In the genomic region with DNA sequence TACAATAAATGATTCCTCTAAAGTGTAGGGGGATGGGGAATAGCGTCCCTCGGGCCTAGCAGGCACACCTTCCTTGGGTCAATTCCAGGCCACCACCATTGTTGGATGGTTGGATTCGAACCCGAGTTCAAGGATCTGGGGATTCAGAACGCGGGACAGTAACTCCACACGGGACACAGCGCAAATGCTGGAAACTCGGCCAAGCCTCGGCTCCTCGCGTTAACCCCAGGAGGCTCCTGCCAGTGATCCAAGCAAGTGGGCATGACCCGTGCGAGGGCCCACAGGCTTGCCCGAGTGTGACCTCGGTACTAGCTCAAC, we compare ENCODE assay signal across 9 cellular contexts. TPM values are rescaled to one million over a fixed set of nuclear protein-coding genes. Genes with fewer than 3 reads are reported as not detected.
DNase-seq lines count a peak whose midpoint lies in the region; ATAC-seq, FAIRE-seq and TF ChIP-seq lines count a peak whose summit lies in the region.
"Had no signal": no experiment of that assay in that cellular context is flagged by ENCODE, and none has a peak within 500 bp of the region (broad histone marks: within the 10 kb centered on the region; RNA-seq: fewer than 3 reads in every experiment).

No MANE protein-coding gene starts in this region.

- ATAC-seq in CD8-positive, alpha-beta T cell, result no peak
- no peak for ATAC-seq in Panc1
- no peak for ATAC-seq in pancreas
- no peak for ATAC-seq in GM19463 (IDR thresholded peaks at IDR 0.05; ENCODE audit: unreplicated experiment)
- no peak for ATAC-seq in HG02973 (IDR thresholded peaks at IDR 0.05; ENCODE audit: unreplicated experiment)
- ATAC-seq in GM19397 (IDR thresholded peaks at IDR 0.05; ENCODE audit: unreplicated experiment), result no peak

- no peaks in the 10 kb centered on the region for H3K9me3 Mint-ChIP-seq in CD8-positive, alpha-beta T cell

- POLR2A ChIA-PET in CD8-positive, alpha-beta T cell (lab: Charles Lee), result interaction anchor here (1.3 to 2.3 kb wide), 2 partner anchors 16 to 101 kb away, joined by 7 to 20 read pairs; a partner anchor contains a TSS
- POLR2A ChIA-PET in Panc1 (lab: Charles Lee), result interaction anchor here (0.8 kb wide), 1 partner anchor 16 kb away, joined by 3 read pairs; a partner anchor contains a TSS

- FAIRE-seq in pancreas (lab: Jason Lieb, UNC), result no peak

- peak overlapping the region; percentile 92 for H3K4me3 Mint-ChIP-seq in CD8-positive, alpha-beta T cell

- H3K4me1 ChIP-seq in CD8-positive, alpha-beta T cell (ENCODE audit: insufficient read depth, low read length), result peaks cover 11% of the 10 kb centered on the region
- peaks cover 5% of the 10 kb centered on the region for H3K4me1 ChIP-seq in Panc1 (ENCODE audit: control insufficient read depth, insufficient read depth, low read length)
- H3K4me1 ChIP-seq in esophagus (ENCODE audit: control insufficient read depth in 2 of 2, insufficient read depth in 2 of 2, low read length in 1 of 2), result peaks cover 0 to 2% of the 10 kb centered on the region in 2 donors
- peaks cover 0 to 5% (median 0%) of the 10 kb centered on the region in 3 donors for H3K4me1 ChIP-seq in pancreas

- H3K27me3 ChIP-seq in CD8-positive, alpha-beta T cell (ENCODE audit: insufficient read depth, low read length), result no peaks in the 10 kb centered on the region
- H3K27me3 ChIP-seq in Panc1 (ENCODE audit: control insufficient read depth, insufficient read depth, low read length), result no peaks in the 10 kb centered on the region
- no peaks in the 10 kb centered on the region for H3K27me3 ChIP-seq in esophagus (ENCODE audit: control insufficient read depth in 1 of 2, insufficient read depth in 2 of 2, low read length in 2 of 2)
- no peaks in the 10 kb centered on the region for H3K27me3 ChIP-seq in pancreas

- DNase-seq in CD8-positive, alpha-beta T cell, result no peak
- DNase-seq in Panc1 (ENCODE audit: low read depth, low spot score) (no peak), pancreas (peak in 1 of 6 donors; percentile 69), iPS-NIHi11 (ENCODE audit: low spot score) (no peak)

- no peaks in the 10 kb centered on the region for H3K36me3 Mint-ChIP-seq in CD8-positive, alpha-beta T cell

- no peak overlapping the region for H3K27ac Mint-ChIP-seq in CD8-positive, alpha-beta T cell

- WGBS in esophagus, 2 donors, result 10 to 11% methylated on average over 16 of the region's 16 CpGs
- 4 to 6% methylated on average over 16 of the region's 16 CpGs for WGBS in pancreas, 2 donors

- CTCF ChIA-PET in CD8-positive, alpha-beta T cell (lab: Charles Lee), result interaction anchor here (1.0 to 10.9 kb wide), 13 partner anchors 8 to 404 kb away, joined by 3 to 215 read pairs (median 7); a partner anchor contains a TSS
- CTCF ChIA-PET in Panc1 (lab: Charles Lee), result no interaction called here

- peak overlapping the region; percentile 89 for H3K4me3 ChIP-seq in CD8-positive, alpha-beta T cell (ENCODE audit: low read depth, low read length)
- H3K4me3 ChIP-seq in Panc1 (ENCODE audit: low read depth in 2 of 2, low read length in 2 of 2) (peak overlapping the region; percentile 58 to 79), esophagus (ENCODE audit: low read depth in 1 of 2, low read length in 2 of 2) (peak overlapping the region; percentile 63 to 67), pancreas (peak overlapping the region; percentile 51 to 93 (median 80))

- intact Hi-C loops in CD8-positive, alpha-beta T cell (cut with DNase I, micrococcal nuclease), result loop anchor here (1.0 to 10.0 kb wide), 10 partner anchors 15 to 793 kb away; a partner anchor contains a TSS
- intact Hi-C loops in Panc1 (cut with micrococcal nuclease; ENCODE audit: unreplicated experiment) (loop anchor here (2.0 kb wide), 1 partner anchor 85 kb away; no protein-coding TSS in a partner anchor), pancreas (cut with DNase I) (loop anchor here in 2 of 3 donors (10.0 kb wide), 3 partner anchors 53 to 403 kb away; a partner anchor contains a TSS)

- no peaks in the 10 kb centered on the region for H3K36me3 ChIP-seq in CD8-positive, alpha-beta T cell (ENCODE audit: insufficient read depth, low read length)
- H3K36me3 ChIP-seq in Panc1 (ENCODE audit: control insufficient read depth, insufficient read depth, low read length) (no peaks in the 10 kb centered on the region; the same call in 1 of the 2 replicates), esophagus (ENCODE audit: control insufficient read depth in 2 of 2, insufficient read depth in 2 of 2, low read length in 1 of 2) (no peaks in the 10 kb centered on the region), pancreas (no peaks in the 10 kb centered on the region)

- in situ Hi-C loops in Panc1 (cut with HindIII; ENCODE audit: low pct_unique_long_range_greater_than_20kb, low sequenced_read_pairs), result no loop called here

- BruUV-seq in Panc1 (replicated peaks; lab: Mats Ljungman, UMichigan), result no TSS peak

- H3K4me1 Mint-ChIP-seq in CD8-positive, alpha-beta T cell (ENCODE audit: low read depth), result peaks cover 9% of the 10 kb centered on the region

- peaks cover 9% of the 10 kb centered on the region for H3K27me3 Mint-ChIP-seq in CD8-positive, alpha-beta T cell (ENCODE audit: low read depth)

- TF ChIP-seq CTCF in CD8-positive, alpha-beta T cell (IDR thresholded peaks at IDR 0.05), result no peak
- TF ChIP-seq CTCF in Panc1 (IDR thresholded peaks at IDR 0.05) (no peak), pancreas (IDR thresholded peaks at IDR 0.05) (no peak)

- H3K27ac ChIP-seq in CD8-positive, alpha-beta T cell (ENCODE audit: low read depth, low read length), result peak overlapping the region; percentile 61
- H3K27ac ChIP-seq in Panc1 (ENCODE audit: low read length) (peak overlapping the region; percentile 81), esophagus (ENCODE audit: low read depth in 2 of 2, low read length in 1 of 2) (peak overlapping the region in 1 of 2 donors; percentile 95), pancreas (peak overlapping the region; percentile 81 to 88 (median 86))

- no peaks in the 10 kb centered on the region for H3K9me3 ChIP-seq in CD8-positive, alpha-beta T cell (ENCODE audit: low read length)
- H3K9me3 ChIP-seq in Panc1 (ENCODE audit: control insufficient read depth, insufficient read depth, low read depth, low read length) (no peaks in the 10 kb centered on the region), esophagus (ENCODE audit: control insufficient read depth in 2 of 2, insufficient read depth in 1 of 2, low read depth in 1 of 2, low read length in 1 of 2) (no peaks in the 10 kb centered on the region), pancreas (no peaks in the 10 kb centered on the region)

RNA-seq across cellular contexts. Expression of a gene that starts 0.6 kb away (rescaled TPM):
- under 1 TPM; 0.72 to 0.92 TPM for total RNA-seq in CD8-positive, alpha-beta T cell
- total RNA-seq in Panc1 (2021; ENCODE audit: unreplicated experiment) (19.1 TPM), pancreas (10 to 100 TPM in 3 of 6 donors, 1 to 10 TPM in 3; 6.6 to 13.2 (median 10.6) TPM)
- polyA plus RNA-seq in Panc1 (2012; ENCODE audit: insufficient read length), result 30.5 TPM
- polyA plus RNA-seq in esophagus (10 to 100 TPM in 1 of 2 donors, 1 to 10 TPM in 1; 8.2 to 11.5 TPM), pancreas (10 to 100 TPM; 22.0 to 39.6 TPM)

RNA-seq across cellular contexts. Expression of a gene that starts 16.4 kb away (rescaled TPM):
- 10 to 100 TPM in 1 of 2 experiments, 1 to 10 TPM in 1; 7.0 to 11.1 TPM for total RNA-seq in CD8-positive, alpha-beta T cell
- total RNA-seq in Panc1 (2021; ENCODE audit: unreplicated experiment) (28.9 TPM), pancreas (1 to 10 TPM; 3.4 to 9.6 (median 7.0) TPM)
- polyA plus RNA-seq in Panc1 (2012; ENCODE audit: insufficient read length), result 21.5 TPM
- polyA plus RNA-seq in esophagus (10 to 100 TPM; 27.7 to 28.3 TPM), pancreas (10 to 100 TPM; 10.2 to 10.5 TPM)

RNA-seq across cellular contexts. Expression of a gene that starts 25.1 kb away (rescaled TPM):
- not detected for total RNA-seq in CD8-positive, alpha-beta T cell
- total RNA-seq in Panc1 (2021; ENCODE audit: unreplicated experiment), result 0.92 TPM
- polyA plus RNA-seq in Panc1 (2012; ENCODE audit: insufficient read length), result 0.75 TPM
- 10 to 100 TPM in 1 of 2 donors, 1 to 10 TPM in 1; 8.3 to 33.7 TPM for polyA plus RNA-seq in esophagus
- total RNA-seq in pancreas, result 10 to 100 TPM in 3 of 6 donors, 1 to 10 TPM in 3; 1.2 to 25.5 (median 9.5) TPM
- 10 to 100 TPM in 1 of 2 donors, 1 to 10 TPM in 1; 9.9 to 13.0 TPM for polyA plus RNA-seq in pancreas
- total RNA-seq: T-helper 2 cell treated with Interferon-gamma antibody and Interleukin-4, amounts not matched to agents 100 ng/mL and 5 ng/mL, for 36 hours had no signal

RNA-seq across cellular contexts. Expression of a gene that starts 49.1 kb away (rescaled TPM):
- total RNA-seq in CD8-positive, alpha-beta T cell, result under 1 TPM; 0.53 to 0.60 TPM
- total RNA-seq in Panc1 (2021; ENCODE audit: unreplicated experiment) (0.10 TPM), pancreas (1 to 10 TPM in 1 of 6 donors, under 1 TPM in 5; 0.34 to 1.2 (median 0.46) TPM)
- not detected for polyA plus RNA-seq in Panc1 (2012; ENCODE audit: insufficient read length)
- polyA plus RNA-seq in esophagus (1 to 10 TPM; 1.1 to 3.7 TPM), pancreas (1 to 10 TPM; 1.2 to 3.0 TPM)
